9 cellular contexts compared by ENCODE assay signal in genomic region chr12:6280053-6280469, GRCh38. TPM values are rescaled to one million over a fixed set of nuclear protein-coding genes. Genes with fewer than 3 reads are reported as not detected.
A peak's percentile ranks its signal among the peaks of the same experiment; 100 is the strongest.
DNase-seq lines count a peak whose midpoint lies in the region; TF ChIP-seq lines count a peak whose summit lies in the region.
"Had no signal": no experiment of that assay in that cellular context is flagged by ENCODE, and none has a peak within 500 bp of the region (broad histone marks: within the 10 kb centered on the region; RNA-seq: fewer than 3 reads in every experiment).

No MANE protein-coding gene starts in this region.

- TF ChIP-seq CTCF in spleen (IDR thresholded peaks at IDR 0.05 in 8 of 11, conservative IDR thresholded peaks at IDR 0.05 in 3 of 11) (no peak), OCI-LY7 (conservative IDR thresholded peaks at IDR 0.05; ENCODE audit: low read length) (no peak)

- H3K27ac ChIP-seq in spleen, result peak overlapping the region in 4 of 8 donors; percentile 44 to 87 (median 82)
- H3K27ac ChIP-seq in OCI-LY7 (ENCODE audit: low read depth, low read length, poor library complexity, severe bottlenecking), result no peak overlapping the region

- H3K4me2 ChIP-seq in OCI-LY7 (ENCODE audit: low read length), result no peak overlapping the region

- POLR2A ChIA-PET in OCI-LY7 (lab: Charles Lee), result no interaction called here

- no peaks in the 10 kb centered on the region for H4K20me1 ChIP-seq in OCI-LY7 (ENCODE audit: insufficient read depth, low read length)

- H3K27me3 ChIP-seq in adipocyte (replicated peaks; ENCODE audit: control insufficient read depth, insufficient read depth, low read length), result no peaks in the 10 kb centered on the region
- H3K27me3 ChIP-seq in spleen (replicated peaks in 1 of 7), result peaks cover 0 to 46% (median 0%) of the 10 kb centered on the region in 7 donors

- H3K79me2 ChIP-seq in OCI-LY7 (ENCODE audit: insufficient read depth, low read depth, low read length), result no peaks in the 10 kb centered on the region

- H3K9ac ChIP-seq in adipocyte (ENCODE audit: low read length), result peak overlapping the region; percentile 48

- no TSS peak for BruUV-seq in OCI-LY7 (replicated peaks; lab: Mats Ljungman, UMichigan)

- H2AFZ ChIP-seq in OCI-LY7 (ENCODE audit: low read length), result no peak overlapping the region

- H3K9me3 ChIP-seq in adipocyte (ENCODE audit: control insufficient read depth, low read length) (no peaks in the 10 kb centered on the region), spleen (no peaks in the 10 kb centered on the region), OCI-LY7 (ENCODE audit: low read length) (no peaks in the 10 kb centered on the region)

- 64 to 86% (median 76%) methylated on average over 2 of the region's 2 CpGs for WGBS in spleen, 5 donors

- H3K4me3 ChIP-seq in adipocyte (ENCODE audit: low read length), result no peak overlapping the region
- no peak overlapping the region for H3K4me3 ChIP-seq in spleen
- no peak overlapping the region for H3K4me3 ChIP-seq in OCI-LY7 (ENCODE audit: low read depth, low read length, poor library complexity, severe bottlenecking)

- peaks cover 42% of the 10 kb centered on the region for H3K4me1 ChIP-seq in adipocyte (ENCODE audit: control insufficient read depth, insufficient read depth, low read length)
- peaks cover 10 to 37% (median 24%) of the 10 kb centered on the region in 6 donors for H3K4me1 ChIP-seq in spleen
- H3K4me1 ChIP-seq in OCI-LY7 (ENCODE audit: insufficient read depth, low read length, poor library complexity, severe bottlenecking), result peaks cover 7% of the 10 kb centered on the region

- DNase-seq in GOT3 (lab: John Stamatoyannopoulos, UW), result peak; percentile 24
- DNase-seq in adipocyte (ENCODE audit: low read depth), result peak; percentile 88
- DNase-seq in iPS-NIHi11 (ENCODE audit: low spot score), result peak; percentile 61
- peak; percentile 53 for DNase-seq in spleen
- DNase-seq in SK-N-DZ (ENCODE audit: low spot score), result no peak
- DNase-seq in hypothalamus (lab: John Stamatoyannopoulos, UW), result no peak
- DNase-seq in OCI-LY7 (ENCODE audit: low spot score), result no peak
- no peak for DNase-seq in NCI-H524 (lab: John Stamatoyannopoulos, UW)
- DNase-seq: activated gamma-delta T cell had no signal

- H3K36me3 ChIP-seq in adipocyte (ENCODE audit: control insufficient read depth, insufficient read depth, low read length, severe bottlenecking), result no peaks in the 10 kb centered on the region
- H3K36me3 ChIP-seq in spleen, result no peaks in the 10 kb centered on the region
- no peaks in the 10 kb centered on the region for H3K36me3 ChIP-seq in OCI-LY7 (ENCODE audit: insufficient read depth, low read length)

- no peaks in the 10 kb centered on the region for H3K9me2 ChIP-seq in OCI-LY7 (ENCODE audit: insufficient read depth, low read length)

- CTCF ChIA-PET in OCI-LY7 (lab: Charles Lee; ENCODE audit: unreplicated experiment), result interaction anchor here (1.8 kb wide), 1 partner anchor 85 kb away, joined by 6 read pairs; no protein-coding TSS in a partner anchor

- intact Hi-C loops in spleen (cut with DNase I; ENCODE audit: low total_unique reads) (loop anchor here (2.0 kb wide), 1 partner anchor 85 kb away; no protein-coding TSS in a partner anchor), OCI-LY7 (cut with micrococcal nuclease; ENCODE audit: unreplicated experiment) (no loop called here)

- TF ChIP-seq POLR2A in spleen (IDR thresholded peaks at IDR 0.05), result no peak

RNA-seq across cellular contexts. Expression of gene PLEKHG6, which starts 30.4 kb away (rescaled TPM):
- 1 to 10 TPM in 1 of 7 donors, under 1 TPM in 2, not detected in 4; 0.19 to 1.2 (median 0.74) TPM for total RNA-seq in spleen
- under 1 TPM; 0.10 to 0.12 (median 0.11) TPM for polyA plus RNA-seq in spleen
- not detected in 2 replicates for polyA plus RNA-seq in SK-N-DZ (2014; cell fraction: cytosol; rRNA removed)
- polyA plus RNA-seq in SK-N-DZ (2014; cell fraction: nucleus; rRNA removed), result 0.30 TPM in 1 of 2 replicates, not detected in the other
- not detected in 2 replicates for total RNA-seq in OCI-LY7 (2014; rRNA removed; shearing (Covaris generic))
- not detected in 2 replicates for total RNA-seq in OCI-LY7 (2022)

Comparison
In these comparisons a context has a peak if more than half of its experiments do, and no peak if none do; other contexts are left out.
1. DNase-seq: peak in GOT3 (single experiment), adipocyte (single experiment), iPS-NIHi11 (single experiment) and spleen (single experiment); none in SK-N-DZ (single experiment), hypothalamus (0 of 51), OCI-LY7 (single experiment) and NCI-H524 (0 of 2).